16 cellular contexts compared by ENCODE assay signal in the genomic region with DNA sequence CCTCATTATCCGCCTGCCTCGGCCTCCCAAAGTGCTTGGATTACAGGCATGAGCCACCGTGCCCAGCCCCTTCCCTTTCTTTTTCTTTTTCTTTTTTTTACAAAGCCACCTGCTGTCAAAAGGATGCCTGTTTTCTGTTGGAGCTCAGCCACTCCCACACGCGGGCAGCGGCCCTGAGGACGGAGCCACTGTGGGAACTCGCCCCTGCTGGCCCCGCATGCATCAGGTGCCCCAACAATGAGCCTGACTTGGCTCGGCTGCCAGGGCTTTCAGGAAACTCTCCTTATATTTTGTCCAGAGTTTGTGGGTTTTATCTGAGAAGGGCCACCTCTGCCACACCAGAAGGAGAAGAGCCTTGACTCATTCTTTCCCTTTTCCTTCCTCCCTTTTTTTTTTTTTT. TPM values are rescaled to one million over a fixed set of nuclear protein-coding genes. Genes with fewer than 3 reads are reported as not detected.
DNase-seq lines count a peak whose midpoint lies in the region; ATAC-seq and TF ChIP-seq lines count a peak whose summit lies in the region.
"Had no signal": no experiment of that assay in that cellular context is flagged by ENCODE, and none has a peak within 500 bp of the region (broad histone marks: within the 10 kb centered on the region; RNA-seq: fewer than 3 reads in every experiment).

No MANE protein-coding gene starts in this region.

- no peaks in the 10 kb centered on the region for H3K79me2 ChIP-seq in GM23338 (replicated peaks; ENCODE audit: insufficient read depth)

- DNase-seq in GM23338 (ENCODE audit: low spot score) (no peak), SJCRH30 (peak; percentile 30 to 51), glutamatergic neuron (peak; percentile 8), pulmonary artery endothelial cell (ENCODE audit: low read depth, low spot score) (peak; percentile 15), NCI-H526 treated with DMSO at 0.1 percent for 48 hours (lab: John Stamatoyannopoulos, UW) (no peak), NCI-H345 treated with DMSO at 0.1 percent for 48 hours (lab: John Stamatoyannopoulos, UW; ENCODE audit: unreplicated experiment) (no peak)
- DNase-seq in activated T-cell treated with anti-CD3 and anti-CD28 coated beads, Interleukin-2, amount 50 U/mL, for 48 hours = no peak
- DNase-seq: AML-193; CD4-positive, alpha-beta memory T cell; DMS79 treated with DMSO at 0.1 percent for 48 hours; NCI-H1092; NCI-H345; SHP77 had no signal

- H3K27me3 ChIP-seq in GM23338 (ENCODE audit: insufficient read depth) (no peaks in the 10 kb centered on the region), SJCRH30 (no peaks in the 10 kb centered on the region)

- H3K9me2 ChIP-seq in GM23338 (ENCODE audit: insufficient read depth) = no peaks in the 10 kb centered on the region

- no peak overlapping the region for H3K4me2 ChIP-seq in GM23338

- TF ChIP-seq CTCF in GM23338 (conservative IDR thresholded peaks at IDR 0.05; ENCODE audit: low read depth in 2 of 2) = no peak
- TF ChIP-seq CTCF in glutamatergic neuron (IDR thresholded peaks at IDR 0.05; ENCODE audit: partially characterized antibody, unreplicated experiment) = no peak

- H3K4me3 ChIP-seq in GM23338 = no peak overlapping the region
- H3K4me3 ChIP-seq in SJCRH30 = no peak overlapping the region
- H3K4me3 ChIP-seq: K562 had no signal

- no peaks in the 10 kb centered on the region for H3F3A ChIP-seq in GM23338 (replicated peaks; ENCODE audit: low read depth)

- H3K27me3 Mint-ChIP-seq in GM23338 (ENCODE audit: insufficient read depth, low read depth, poor library complexity) (peaks cover 10% of the 10 kb centered on the region), glutamatergic neuron (ENCODE audit: unreplicated experiment) (peaks cover 4% of the 10 kb centered on the region)

- H3K36me3 Mint-ChIP-seq in GM23338 (ENCODE audit: low read depth) (peaks cover 67% of the 10 kb centered on the region), glutamatergic neuron (ENCODE audit: unreplicated experiment) (peaks cover 18% of the 10 kb centered on the region)
- H3K36me3 Mint-ChIP-seq: CD4-positive, alpha-beta memory T cell had no signal

- no peaks in the 10 kb centered on the region for H3K9me3 ChIP-seq in SJCRH30 (replicated peaks)

- no peak overlapping the region for H2AFZ ChIP-seq in GM23338

- peaks cover 13% of the 10 kb centered on the region for H3K4me1 Mint-ChIP-seq in GM23338
- H3K4me1 Mint-ChIP-seq in glutamatergic neuron (ENCODE audit: low read depth, unreplicated experiment) = peaks cover 15% of the 10 kb centered on the region
- H3K4me1 Mint-ChIP-seq: CD4-positive, alpha-beta memory T cell had no signal

- no peak overlapping the region for H3K4me3 Mint-ChIP-seq in GM23338
- no peak overlapping the region for H3K4me3 Mint-ChIP-seq in glutamatergic neuron (ENCODE audit: unreplicated experiment)
- H3K4me3 Mint-ChIP-seq: CD4-positive, alpha-beta memory T cell had no signal

- H4K20me1 ChIP-seq in GM23338 (replicated peaks; ENCODE audit: insufficient read depth) = peaks cover 9% of the 10 kb centered on the region

- no peaks in the 10 kb centered on the region; the same call in 1 of the 3 replicates for H3K9me3 Mint-ChIP-seq in GM23338
- peaks cover 7% of the 10 kb centered on the region for H3K9me3 Mint-ChIP-seq in glutamatergic neuron (ENCODE audit: unreplicated experiment)

- peak; percentile 46 for ATAC-seq in GM23338
- ATAC-seq: K562, Panc1 had no signal

- H3K27ac ChIP-seq in GM23338 (ENCODE audit: low read depth) (no peak overlapping the region), SJCRH30 (peak overlapping the region; percentile 87)
- H3K27ac ChIP-seq: HL-60 had no signal

- H3K36me3 ChIP-seq in GM23338 (ENCODE audit: insufficient read depth) (peaks cover 29% of the 10 kb centered on the region; the same call in 1 of the 2 replicates), SJCRH30 (no peaks in the 10 kb centered on the region)

- no peak overlapping the region for H3K27ac Mint-ChIP-seq in GM23338
- no peak overlapping the region for H3K27ac Mint-ChIP-seq in glutamatergic neuron (ENCODE audit: unreplicated experiment)

- H3K4me1 ChIP-seq in GM23338 (ENCODE audit: insufficient read depth) = no peaks in the 10 kb centered on the region
- peaks cover 29% of the 10 kb centered on the region for H3K4me1 ChIP-seq in SJCRH30

TF ChIP-seq in GM23338, 12 proteins besides CTCF, POLR2A, EP300 and RAD21:
- TF ChIP-seq JUNB (IDR thresholded peaks at IDR 0.05; ENCODE audit: unreplicated experiment) (no peak), ZNF331 (CRISPR knock-in tag; IDR thresholded peaks at IDR 0.05; ENCODE audit: low read depth) (no peak), EZH2 (IDR thresholded peaks at IDR 0.05; ENCODE audit: low read depth, unreplicated experiment) (no peak), ZNF114 (CRISPR knock-in tag; IDR thresholded peaks at IDR 0.05) (no peak), STAT1 (IDR thresholded peaks at IDR 0.05; ENCODE audit: unreplicated experiment) (no peak), POLR2AphosphoS5 (IDR thresholded peaks at IDR 0.05; ENCODE audit: low read depth) (no peak), EZH2phosphoT487 (IDR thresholded peaks at IDR 0.05; ENCODE audit: unreplicated experiment) (no peak)
- TF ChIP-seq, protein P1, sequence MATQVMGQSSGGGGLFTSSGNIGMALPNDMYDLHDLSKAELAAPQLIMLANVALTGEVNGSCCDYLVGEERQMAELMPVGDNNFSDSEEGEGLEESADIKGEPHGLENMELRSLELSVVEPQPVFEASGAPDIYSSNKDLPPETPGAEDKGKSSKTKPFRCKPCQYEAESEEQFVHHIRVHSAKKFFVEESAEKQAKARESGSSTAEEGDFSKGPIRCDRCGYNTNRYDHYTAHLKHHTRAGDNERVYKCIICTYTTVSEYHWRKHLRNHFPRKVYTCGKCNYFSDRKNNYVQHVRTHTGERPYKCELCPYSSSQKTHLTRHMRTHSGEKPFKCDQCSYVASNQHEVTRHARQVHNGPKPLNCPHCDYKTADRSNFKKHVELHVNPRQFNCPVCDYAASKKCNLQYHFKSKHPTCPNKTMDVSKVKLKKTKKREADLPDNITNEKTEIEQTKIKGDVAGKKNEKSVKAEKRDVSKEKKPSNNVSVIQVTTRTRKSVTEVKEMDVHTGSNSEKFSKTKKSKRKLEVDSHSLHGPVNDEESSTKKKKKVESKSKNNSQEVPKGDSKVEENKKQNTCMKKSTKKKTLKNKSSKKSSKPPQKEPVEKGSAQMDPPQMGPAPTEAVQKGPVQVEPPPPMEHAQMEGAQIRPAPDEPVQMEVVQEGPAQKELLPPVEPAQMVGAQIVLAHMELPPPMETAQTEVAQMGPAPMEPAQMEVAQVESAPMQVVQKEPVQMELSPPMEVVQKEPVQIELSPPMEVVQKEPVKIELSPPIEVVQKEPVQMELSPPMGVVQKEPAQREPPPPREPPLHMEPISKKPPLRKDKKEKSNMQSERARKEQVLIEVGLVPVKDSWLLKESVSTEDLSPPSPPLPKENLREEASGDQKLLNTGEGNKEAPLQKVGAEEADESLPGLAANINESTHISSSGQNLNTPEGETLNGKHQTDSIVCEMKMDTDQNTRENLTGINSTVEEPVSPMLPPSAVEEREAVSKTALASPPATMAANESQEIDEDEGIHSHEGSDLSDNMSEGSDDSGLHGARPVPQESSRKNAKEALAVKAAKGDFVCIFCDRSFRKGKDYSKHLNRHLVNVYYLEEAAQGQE (IDR thresholded peaks at IDR 0.05; ENCODE audit: unreplicated experiment) = no peak

RNA-seq across cellular contexts. Expression of a gene that starts 37.1 kb away (rescaled TPM):
- total RNA-seq in GM23338 (2014; rRNA removed; shearing (Covaris generic)) = not detected in 2 replicates
- polyA plus RNA-seq in GM23338 (2016; fragmentation: Nextera tagmentation; extraction: Ambion mirVana) = not detected in 2 replicates
- not detected in 2 replicates for total RNA-seq in SJCRH30 (2014; rRNA removed; shearing (Covaris generic))
- not detected for total RNA-seq in glutamatergic neuron (ENCODE audit: unreplicated experiment)
- not detected in 2 replicates for total RNA-seq in pulmonary artery endothelial cell
- total RNA-seq: CD4-positive, alpha-beta memory T cell; K562 had no signal
- polyA plus RNA-seq: K562 had no signal

Comparison
In these comparisons a context has a peak if more than half of its experiments do, and no peak if none do; other contexts are left out.
1. DNase-seq: peak in SJCRH30 (2 of 2), glutamatergic neuron (single experiment) and pulmonary artery endothelial cell (single experiment); none in GM23338 (single experiment), NCI-H526 treated with DMSO at 0.1 percent for 48 hours (single experiment), activated T-cell treated with anti-CD3 and anti-CD28 coated beads, Interleukin-2, amount 50 U/mL, for 48 hours (0 of 2) and NCI-H345 treated with DMSO at 0.1 percent for 48 hours (single experiment).